Comparison of ENCODE assay signal across 2 cellular contexts in the genomic region with DNA sequence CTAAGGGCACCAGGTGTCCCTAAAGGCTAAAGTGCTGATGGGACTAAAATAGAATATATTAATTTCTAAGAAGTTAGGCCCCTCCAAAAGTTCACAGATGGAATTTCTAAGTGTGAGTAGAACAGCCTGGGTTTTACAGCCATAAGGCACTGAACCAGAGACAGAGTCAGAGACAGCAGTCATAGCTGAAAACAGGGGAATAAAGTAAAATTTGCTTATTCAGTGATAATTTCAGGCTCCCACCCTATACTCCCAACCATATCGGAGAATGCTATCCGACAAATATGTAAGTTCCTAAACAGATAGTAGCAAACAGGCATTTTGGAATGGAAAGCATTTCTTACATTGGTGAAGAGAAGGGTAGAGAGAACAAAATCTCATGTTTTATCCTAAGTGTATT.
A peak's percentile ranks its signal among the peaks of the same experiment; 100 is the strongest.
TF ChIP-seq lines count a peak whose summit lies in the region.

No MANE protein-coding gene starts in this region.

TF ChIP-seq in A549, 52 proteins besides CTCF, POLR2A, EP300 and RAD21:
- TF ChIP-seq MAZ (IDR thresholded peaks at IDR 0.05; ENCODE audit: borderline replicate concordance, low read depth, low read length) (no peak), MAFK (IDR thresholded peaks at IDR 0.05; ENCODE audit: partially characterized antibody) (peak; percentile 78)
TF ChIP-seq in A549: peak in this region for 1.

TF ChIP-seq in IMR-90, 13 proteins besides CTCF, POLR2A, EP300 and RAD21:
- TF ChIP-seq MXI1 (IDR thresholded peaks at IDR 0.05; ENCODE audit: borderline replicate concordance, low read depth, low read length) (no peak), CHD1 (IDR thresholded peaks at IDR 0.05; ENCODE audit: low read depth, low read length) (no peak), RFX5 (IDR thresholded peaks at IDR 0.05; ENCODE audit: low read depth, low read length) (no peak), CEBPB (IDR thresholded peaks at IDR 0.05; ENCODE audit: low read depth, low read length) (no peak), MAFK (IDR thresholded peaks at IDR 0.05; ENCODE audit: low read depth, low read length) (peak; percentile 15; the same call in 1 of the 2 replicates)
